Comparison of ENCODE assay signal across 8 cellular contexts in genomic region chr9:3478549-3478953, GRCh38. TPM values are rescaled to one million over a fixed set of nuclear protein-coding genes. Genes with fewer than 3 reads are reported as not detected.
DNase-seq lines count a peak whose midpoint lies in the region; ATAC-seq and TF ChIP-seq lines count a peak whose summit lies in the region.

No MANE protein-coding gene starts in this region.

- H3K4me1 ChIP-seq in CD8-positive, alpha-beta memory T cell (ENCODE audit: insufficient read depth, low read length): peaks cover 25% of the 10 kb centered on the region
- H3K4me1 ChIP-seq in thyroid gland (peaks cover 4 to 5% of the 10 kb centered on the region in 2 donors), Caco-2 (no peaks in the 10 kb centered on the region)

- H3K27ac ChIP-seq in CD8-positive, alpha-beta memory T cell (ENCODE audit: low read depth, low read length): no peak overlapping the region
- no peak overlapping the region for H3K27ac ChIP-seq in thyroid gland

- no peaks in the 10 kb centered on the region for H3K27me3 ChIP-seq in CD8-positive, alpha-beta memory T cell (ENCODE audit: insufficient read depth, low read length, poor library complexity, severe bottlenecking)
- H3K27me3 ChIP-seq in thyroid gland: no peaks in the 10 kb centered on the region
- no peaks in the 10 kb centered on the region for H3K27me3 ChIP-seq in Caco-2 (replicated peaks; ENCODE audit: control insufficient read depth, insufficient read depth, low read length)

- BruUV-seq in Caco-2 (replicated peaks; lab: Mats Ljungman, UMichigan): no TSS peak

- peak overlapping the region; percentile 69 to 98 (median 92) for H3K27ac Mint-ChIP-seq in CD8-positive, alpha-beta memory T cell
- no peak overlapping the region for H3K27ac Mint-ChIP-seq in Caco-2 (ENCODE audit: unreplicated experiment)

- CTCF ChIA-PET in CD8-positive, alpha-beta memory T cell (lab: Charles Lee): interaction anchor here (1.1 to 1.7 kb wide), 3 partner anchors 11 to 48 kb away, joined by 4 to 5 read pairs (median 5); no protein-coding TSS in a partner anchor
- CTCF ChIA-PET in Caco-2 (lab: Charles Lee): interaction anchor here (0.8 kb wide), 1 partner anchor 37 kb away, joined by 3 read pairs; no protein-coding TSS in a partner anchor

- TF ChIP-seq POLR2A in thyroid gland (IDR thresholded peaks at IDR 0.05): no peak

- no peaks in the 10 kb centered on the region for H3K36me3 ChIP-seq in CD8-positive, alpha-beta memory T cell (ENCODE audit: insufficient read depth, low read length)
- no peaks in the 10 kb centered on the region for H3K36me3 ChIP-seq in thyroid gland
- no peaks in the 10 kb centered on the region for H3K36me3 ChIP-seq in Caco-2 (ENCODE audit: control insufficient read depth, insufficient read depth, low read length)

- no peaks in the 10 kb centered on the region for H3K27me3 Mint-ChIP-seq in CD8-positive, alpha-beta memory T cell
- H3K27me3 Mint-ChIP-seq in Caco-2 (ENCODE audit: insufficient read depth, unreplicated experiment): no peaks in the 10 kb centered on the region

- H3K4me1 Mint-ChIP-seq in CD8-positive, alpha-beta memory T cell: peaks cover 47 to 73% (median 73%) of the 10 kb centered on the region in 3 donors
- no peaks in the 10 kb centered on the region for H3K4me1 Mint-ChIP-seq in Caco-2 (ENCODE audit: low read depth, unreplicated experiment)

- no peaks in the 10 kb centered on the region for H3K9me3 ChIP-seq in CD8-positive, alpha-beta memory T cell (ENCODE audit: low read length)
- H3K9me3 ChIP-seq in thyroid gland (no peaks in the 10 kb centered on the region), Caco-2 (no peaks in the 10 kb centered on the region)

- peaks cover 0 to 11% (median 3%) of the 10 kb centered on the region in 3 donors for H3K36me3 Mint-ChIP-seq in CD8-positive, alpha-beta memory T cell
- H3K36me3 Mint-ChIP-seq in Caco-2 (ENCODE audit: insufficient read depth, unreplicated experiment): no peaks in the 10 kb centered on the region

- WGBS in thyroid gland, 2 donors: 60 to 71% methylated on average over 1 of the region's 1 CpG

- intact Hi-C loops in thyroid gland (cut with DNase I): no loop called here
- intact Hi-C loops in Caco-2 (cut with micrococcal nuclease; ENCODE audit: unreplicated experiment): no loop called here

- no peak for TF ChIP-seq CTCF in epithelial cell of proximal tubule (conservative IDR thresholded peaks at IDR 0.05; ENCODE audit: low read depth, low read length)
- TF ChIP-seq CTCF in thyroid gland (IDR thresholded peaks at IDR 0.05): no peak
- no peak for TF ChIP-seq CTCF in Caco-2 (IDR thresholded peaks at IDR 0.05; ENCODE audit: insufficient read depth in 1 of 2, low read depth in 1 of 2, low read length in 1 of 2, severe bottlenecking in 1 of 2, unreplicated experiment in 1 of 2)

- POLR2A ChIA-PET in CD8-positive, alpha-beta memory T cell (lab: Charles Lee): interaction anchor here (2.6 kb wide), 1 partner anchor 48 kb away, joined by 26 read pairs; the partner anchor contains the start of gene RFX3
- POLR2A ChIA-PET in Caco-2 (lab: Charles Lee): no interaction called here

- ATAC-seq in GM21515 (IDR thresholded peaks at IDR 0.05; ENCODE audit: unreplicated experiment): peak; percentile 44

- no peak overlapping the region for H3K4me3 ChIP-seq in CD8-positive, alpha-beta memory T cell (ENCODE audit: low read length)
- H3K4me3 ChIP-seq in epithelial cell of proximal tubule (ENCODE audit: low read depth, low read length): no peak overlapping the region
- no peak overlapping the region for H3K4me3 ChIP-seq in thyroid gland (replicated peaks in 1 of 3)
- H3K4me3 ChIP-seq in Caco-2 (ENCODE audit: low read depth, low read length): no peak overlapping the region

- peak in 1 of 5 donors; percentile 46 for DNase-seq in CD8-positive, alpha-beta memory T cell
- peak; percentile 69 for DNase-seq in LoVo (ENCODE audit: low spot score)
- DNase-seq in epithelial cell of proximal tubule (ENCODE audit: low read depth): peak; percentile 40
- DNase-seq in T-helper 9 cell: no peak
- no peak for DNase-seq in thyroid gland
- no peak for DNase-seq in Caco-2
- no peak for DNase-seq in DMS53 (lab: John Stamatoyannopoulos, UW)

- H3K9me3 Mint-ChIP-seq in CD8-positive, alpha-beta memory T cell: peaks cover 0 to 2% (median 0%) of the 10 kb centered on the region in 5 donors
- no peaks in the 10 kb centered on the region for H3K9me3 Mint-ChIP-seq in Caco-2 (ENCODE audit: unreplicated experiment)

- H3K4me3 Mint-ChIP-seq in CD8-positive, alpha-beta memory T cell: peak overlapping the region; percentile 77 to 90 (median 87)
- H3K4me3 Mint-ChIP-seq in Caco-2 (ENCODE audit: unreplicated experiment): no peak overlapping the region

RNA-seq across cellular contexts. Expression of gene RFX3, which starts 47.2 kb away (rescaled TPM):
- 10 to 100 TPM; 14.1 to 14.6 TPM for total RNA-seq in CD8-positive, alpha-beta memory T cell
- polyA plus RNA-seq in CD8-positive, alpha-beta memory T cell: 5.3 TPM
- total RNA-seq in epithelial cell of proximal tubule (1.6 and 2.3 TPM in 2 replicates), thyroid gland (10 to 100 TPM in 3 of 4 donors, 1 to 10 TPM in 1; 8.8 to 16.7 (median 12.3) TPM), Caco-2 (2022) (4.2 and 4.5 TPM in 2 replicates)

Comparison
In these comparisons a context has a peak if more than half of its experiments do, and no peak if none do; other contexts are left out.
1. DNase-seq: peak in LoVo (single experiment) and epithelial cell of proximal tubule (single experiment); none in T-helper 9 cell (single experiment), thyroid gland (0 of 2), Caco-2 (0 of 2) and DMS53 (single experiment).